Comparison of ENCODE assay signal across 20 cellular contexts in the genomic region with DNA sequence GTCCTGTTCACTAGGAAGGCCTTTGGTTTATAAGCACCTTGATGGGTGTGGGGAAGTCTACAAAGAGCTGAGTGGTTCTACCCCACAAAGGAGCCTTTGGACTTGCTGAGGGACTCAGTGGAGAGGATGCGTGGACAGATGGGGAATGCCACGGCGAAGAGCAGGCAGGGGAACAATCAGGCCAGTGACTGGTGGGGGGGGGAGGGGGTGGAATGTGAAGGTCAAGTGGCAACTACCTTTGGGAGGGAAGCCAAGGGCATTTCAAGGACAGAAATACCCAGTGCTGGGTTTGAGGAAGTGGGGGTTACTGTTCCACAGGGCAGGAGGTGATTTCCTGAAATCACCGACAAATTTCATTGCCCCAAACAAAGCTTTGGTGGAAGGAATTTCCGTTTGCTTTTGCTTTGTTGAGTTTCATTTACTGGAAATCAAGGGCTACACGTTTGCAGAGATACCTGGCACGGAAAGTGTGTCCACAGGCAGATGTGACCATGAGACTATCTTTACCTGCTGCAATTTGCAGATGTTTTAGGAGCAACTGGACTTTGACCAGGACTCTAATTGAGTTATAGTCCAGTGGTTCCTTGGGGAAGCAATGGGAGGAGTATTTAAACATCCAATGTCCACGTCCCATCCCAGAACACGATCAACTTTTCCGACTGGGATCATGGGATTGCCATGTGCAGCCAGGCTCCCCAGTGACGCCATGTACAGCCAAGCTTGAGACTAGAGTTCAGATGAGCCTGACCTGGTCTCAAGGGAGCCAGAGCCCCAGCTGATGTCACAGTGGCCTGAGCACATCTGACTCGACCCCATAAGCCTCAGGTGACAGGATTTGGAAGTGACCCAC. TPM values are rescaled to one million over a fixed set of nuclear protein-coding genes. Genes with fewer than 3 reads are reported as not detected.
DNase-seq lines count a peak whose midpoint lies in the region; ATAC-seq and TF ChIP-seq lines count a peak whose summit lies in the region.
"Had no signal": no experiment of that assay in that cellular context is flagged by ENCODE, and none has a peak within 500 bp of the region (broad histone marks: within the 10 kb centered on the region; RNA-seq: fewer than 3 reads in every experiment).

No MANE protein-coding gene starts in this region.

- H3K27ac ChIP-seq in BLaER1 (peak overlapping the region; percentile 69), ascending aorta (peak overlapping the region; percentile 42 to 55), esophagus muscularis mucosa (replicated peaks in 1 of 4) (peak overlapping the region; percentile 59 to 78 (median 71)), gastrocnemius medialis (peak overlapping the region; percentile 80 to 100 (median 96))

- ATAC-seq in gastrocnemius medialis: no peak
- ATAC-seq in HG03354 (IDR thresholded peaks at IDR 0.05; ENCODE audit: poor library complexity, severe bottlenecking, unreplicated experiment): no peak
- ATAC-seq: stimulated activated naive B cell treated with anti-CD40 and anti-IgM and Interleukin-4, amounts not matched to agents 10 μg/mL and 1 μg/mL and 100 μg/mL, for 72 hours had no signal

- in situ Hi-C loops in gastrocnemius medialis (cut with MboI; ENCODE audit: low sequenced_read_pairs in 4 of 4): loop anchor here (10.0 to 25.0 kb wide), 4 partner anchors 265 to 1433 kb away; partner anchors contain the start of genes ACSS1 (in 2 of the 4), GZF1 (in 2 of the 4) and APMAP (in 1 of the 4)

- peaks cover 17% of the 10 kb centered on the region for H3K36me3 ChIP-seq in BLaER1
- H3K36me3 ChIP-seq in ascending aorta: peaks cover 24 to 36% of the 10 kb centered on the region in 2 donors
- peaks cover 14 to 34% (median 30%) of the 10 kb centered on the region in 4 donors for H3K36me3 ChIP-seq in esophagus muscularis mucosa
- peaks cover 0 to 14% of the 10 kb centered on the region in 2 donors for H3K36me3 ChIP-seq in gastrocnemius medialis

- H4K20me1 ChIP-seq in BLaER1: no peaks in the 10 kb centered on the region

- no peak overlapping the region for H3K9ac ChIP-seq in BLaER1

- DNase-seq in ascending aorta (ENCODE audit: low spot score in 2 of 2) (no peak), esophagus muscularis mucosa (ENCODE audit: extremely low spot score) (peak; percentile 82), gastrocnemius medialis (peak in 1 of 2 donors; percentile 53), RPMI8226 (no peak), NCI-H2171 treated with DMSO at 0.1 percent for 48 hours (lab: John Stamatoyannopoulos, UW) (no peak)
- DNase-seq in activated naive CD4-positive, alpha-beta T cell treated with Interleukin-2 at 50 U/mL for 16 hours: no peak
- DNase-seq: activated CD4-positive, alpha-beta T cell treated with anti-CD3 and anti-CD28 coated beads, Interleukin-2, amount 50 U/mL, for 1 hour; activated naive CD4-positive, alpha-beta T cell treated with anti-CD3 and anti-CD28 coated beads, Interleukin-2, amount 50 U/mL, for 16 hours; CD8-positive, alpha-beta memory T cell; effector CD8-positive, alpha-beta T cell; naive B cell; NCI-H1105 treated with DMSO at 0.1 percent for 48 hours; NCI-H774; posterior cingulate gyrus; stimulated activated naive B cell treated with anti-CD40 and anti-IgM and Interleukin-4, amounts not matched to agents 10 μg/mL and 1 μg/mL and 100 μg/mL, for 72 hours had no signal

- no peaks in the 10 kb centered on the region for H3K27me3 ChIP-seq in BLaER1
- no peaks in the 10 kb centered on the region for H3K27me3 ChIP-seq in ascending aorta
- H3K27me3 ChIP-seq in esophagus muscularis mucosa: no peaks in the 10 kb centered on the region
- H3K27me3 ChIP-seq in gastrocnemius medialis: no peaks in the 10 kb centered on the region

- H3K4me3 ChIP-seq in BLaER1 (no peak overlapping the region), ascending aorta (no peak overlapping the region), esophagus muscularis mucosa (no peak overlapping the region), gastrocnemius medialis (no peak overlapping the region)

- TF ChIP-seq POLR2A in esophagus muscularis mucosa (IDR thresholded peaks at IDR 0.05; ENCODE audit: low read depth) (no peak), gastrocnemius medialis (IDR thresholded peaks at IDR 0.05) (no peak)

- 80% methylated on average over 11 of the region's 12 CpGs for WGBS in esophagus muscularis mucosa

- H3K4me1 ChIP-seq in BLaER1 (peaks cover 69% of the 10 kb centered on the region), ascending aorta (peaks cover 0 to 6% of the 10 kb centered on the region in 2 donors), esophagus muscularis mucosa (peaks cover 20 to 67% (median 63%) of the 10 kb centered on the region in 4 donors), gastrocnemius medialis (peaks cover 43 to 57% of the 10 kb centered on the region in 2 donors)

- H3K9me3 ChIP-seq in BLaER1 (peaks cover 9% of the 10 kb centered on the region), ascending aorta (no peaks in the 10 kb centered on the region), esophagus muscularis mucosa (no peaks in the 10 kb centered on the region), gastrocnemius medialis (no peaks in the 10 kb centered on the region)

- TF ChIP-seq CTCF in ascending aorta (IDR thresholded peaks at IDR 0.05): no peak
- TF ChIP-seq CTCF in esophagus muscularis mucosa (IDR thresholded peaks at IDR 0.05): no peak
- no peak for TF ChIP-seq CTCF in gastrocnemius medialis (IDR thresholded peaks at IDR 0.05 in 4 of 5, conservative IDR thresholded peaks at IDR 0.05 in 1 of 5)

- H3K4me2 ChIP-seq in BLaER1: peak overlapping the region; percentile 70

- no peak for TF ChIP-seq EP300 in esophagus muscularis mucosa (IDR thresholded peaks at IDR 0.05)

- intact Hi-C loops in ascending aorta (cut with DNase I) (loop anchor here (10.0 kb wide), 2 partner anchors 1425 to 1905 kb away; partner anchors contain the start of gene ACSS1), esophagus muscularis mucosa (cut with DNase I) (loop anchor here (5.0 to 10.0 kb wide), 2 partner anchors 267 to 1425 kb away; partner anchors contain the start of genes ACSS1 and GZF1), gastrocnemius medialis (cut with DNase I; ENCODE audit: low total_unique reads) (loop anchor here (10.0 kb wide), 1 partner anchor 205 kb away; the partner anchor contains the start of gene NAPB)

RNA-seq across cellular contexts. Expression of gene CST3, which starts 8.0 kb away (rescaled TPM):
- total RNA-seq in ascending aorta (2,609 TPM), esophagus muscularis mucosa (1,000 to 10,000 TPM; 1,253 to 2,184 (median 1,709) TPM), gastrocnemius medialis (1,000 to 10,000 TPM in 1 of 4 donors, 100 to 1,000 TPM in 3; 461 to 1,821 (median 697) TPM)

RNA-seq across cellular contexts. Expression of gene CST9, which starts 24.1 kb away (rescaled TPM):
- not detected for total RNA-seq in ascending aorta
- total RNA-seq in esophagus muscularis mucosa: not detected
- not detected for total RNA-seq in gastrocnemius medialis
- total RNA-seq: CD8-positive, alpha-beta memory T cell; HT1080; LHCN-M2; urinary bladder had no signal

RNA-seq across cellular contexts. Expression of gene CST4, which starts 59.1 kb away (rescaled TPM):
- total RNA-seq in ascending aorta (not detected), esophagus muscularis mucosa (not detected), gastrocnemius medialis (not detected)
- total RNA-seq: CD8-positive, alpha-beta memory T cell; HT1080; LHCN-M2; urinary bladder had no signal
